ENCODE assay signal across 9 cellular contexts in genomic region chr6:165663283-165663735, GRCh38. TPM values are rescaled to one million over a fixed set of nuclear protein-coding genes. Genes with fewer than 3 reads are reported as not detected.
DNase-seq lines count a peak whose midpoint lies in the region; ATAC-seq and TF ChIP-seq lines count a peak whose summit lies in the region.
"Had no signal": no experiment of that assay in that cellular context is flagged by ENCODE, and none has a peak within 500 bp of the region (broad histone marks: within the 10 kb centered on the region; RNA-seq: fewer than 3 reads in every experiment).

No MANE protein-coding gene starts in this region.

- intact Hi-C loops in left ventricle myocardium inferior (cut with micrococcal nuclease): loop anchor here (10.0 kb wide), 1 partner anchor 181 kb away; no protein-coding TSS in a partner anchor

- DNase-seq in GM13977 (ENCODE audit: low spot score) (peak; percentile 35), left ventricle myocardium inferior (peak; percentile 75), renal cortical epithelial cell (ENCODE audit: low read depth) (peak; percentile 45), 8988T (no peak), NCI-H345 treated with DMSO at 0.1 percent for 48 hours (lab: John Stamatoyannopoulos, UW; ENCODE audit: unreplicated experiment) (no peak), G401 (ENCODE audit: low spot score) (no peak)
- DNase-seq: stimulated activated naive CD4-positive, alpha-beta T cell treated with Interleukin-2 at 50 U/mL for 16 hours had no signal

- H3K9me3 ChIP-seq in left ventricle myocardium inferior (replicated peaks): no peaks in the 10 kb centered on the region

- in situ Hi-C loops in GM13977 (cut with MboI; ENCODE audit: low pct_unique_long_range_greater_than_20kb, low sequenced_read_pairs, unreplicated experiment): no loop called here
- in situ Hi-C loops in G401 (cut with HindIII; ENCODE audit: low sequenced_read_pairs): no loop called here

- peaks cover 53% of the 10 kb centered on the region for H3K4me1 ChIP-seq in left ventricle myocardium inferior

- H3K27me3 ChIP-seq in left ventricle myocardium inferior (ENCODE audit: low read depth): peaks cover 43% of the 10 kb centered on the region

- H3K27ac ChIP-seq in left ventricle myocardium inferior (replicated peaks): peak overlapping the region; percentile 97

- TF ChIP-seq CTCF in GM13977 (IDR thresholded peaks at IDR 0.05; ENCODE audit: extremely low read depth, insufficient read depth, missing control alignments): no peak
- no peak for TF ChIP-seq CTCF in WI38 (IDR thresholded peaks at IDR 0.05; ENCODE audit: low read depth, low read length)
- TF ChIP-seq CTCF in left ventricle myocardium inferior (IDR thresholded peaks at IDR 0.05; ENCODE audit: borderline replicate concordance): no peak

- no peak for ATAC-seq in HG03457 (IDR thresholded peaks at IDR 0.05; ENCODE audit: unreplicated experiment)

- peak overlapping the region; percentile 34 for H3K4me3 ChIP-seq in WI38 (ENCODE audit: low read depth, low read length)
- peak overlapping the region; percentile 93 for H3K4me3 ChIP-seq in left ventricle myocardium inferior

- H3K36me3 ChIP-seq in left ventricle myocardium inferior: no peaks in the 10 kb centered on the region

RNA-seq across cellular contexts. Expression of gene PDE10A, which starts 0.3 kb away (rescaled TPM):
- total RNA-seq in left ventricle myocardium inferior (12.2 TPM), renal cortical epithelial cell (27.3 and 52.1 TPM in 2 replicates)
- total RNA-seq in G401 (2014; rRNA removed; shearing (Covaris generic)): not detected in 2 replicates

Comparison
In these comparisons a context has a peak if more than half of its experiments do, and no peak if none do; other contexts are left out.
1. DNase-seq: peak in GM13977 (single experiment), left ventricle myocardium inferior (single experiment) and renal cortical epithelial cell (single experiment); none in 8988T (single experiment), NCI-H345 treated with DMSO at 0.1 percent for 48 hours (single experiment) and G401 (single experiment).
2. RNA of gene PDE10A, which starts 0.3 kb away (total RNA-seq): 27.3 to 52.1 TPM in renal cortical epithelial cell and 12.2 TPM in left ventricle myocardium inferior (single experiment); not detected in G401; every median in the first group is over 10 times any median in the second.